ENCODE assay signal across 28 cellular contexts in genomic region chr2:206289391-206289790, GRCh38. TPM values are rescaled to one million over a fixed set of nuclear protein-coding genes. Genes with fewer than 3 reads are reported as not detected.
DNase-seq lines count a peak whose midpoint lies in the region; TF ChIP-seq lines count a peak whose summit lies in the region.
"Had no signal": no experiment of that assay in that cellular context is flagged by ENCODE, and none has a peak within 500 bp of the region (broad histone marks: within the 10 kb centered on the region; RNA-seq: fewer than 3 reads in every experiment).

No MANE protein-coding gene starts in this region.

- no peaks in the 10 kb centered on the region for H3K36me3 ChIP-seq in adrenal gland (replicated peaks in 1 of 2)

- H3K4me1 ChIP-seq in adrenal gland (replicated peaks in 1 of 2) = no peaks in the 10 kb centered on the region
- H3K4me1 ChIP-seq: A549 had no signal

- TF ChIP-seq POLR2A in adrenal gland (IDR thresholded peaks at IDR 0.05) = no peak

- intact Hi-C loops in adrenal gland (cut with DNase I) = no loop called here
- intact Hi-C loops in posterior vena cava (cut with DNase I) = no loop called here

- DNase-seq in ELR (ENCODE audit: low read depth) (peak; percentile 44), MV-4-11 (lab: John Stamatoyannopoulos, UW) (peak; percentile 14), adrenal gland (peak in 6 of 7 donors; percentile 15 to 56 (median 29)), posterior vena cava (ENCODE audit: low spot score) (peak; percentile 32), activated gamma-delta T cell treated with Interleukin-2 at 50 U/mL for 16 hours (no peak)
- DNase-seq in stimulated activated CD4-positive, alpha-beta T cell treated with anti-CD3 and anti-CD28 coated beads, Interleukin-4, amount 100 ng/mL, for 24 hours = no peak
- no peak for DNase-seq in activated CD4-positive, alpha-beta T cell treated with anti-CD3 and anti-CD28 coated beads, Interleukin-2, amount 50 U/mL, for 48 hours
- DNase-seq: AML-193; C1 segment of cervical spinal cord; CD4-positive, alpha-beta memory T cell; COR-L47; DMS 273 treated with DMSO at 0.1 percent for 48 hours; DMS79 treated with DMSO at 0.1 percent for 48 hours; HFFc6; KBM-7; MM.1S; NCI-H1048; NCI-H1417 treated with DMSO at 0.1 percent for 48 hours; NCI-H1694 treated with DMSO at 0.1 percent for 48 hours; NCI-H2081; NCI-H2227 treated with DMSO at 0.1 percent for 48 hours; NCI-H526 treated with DMSO at 0.1 percent for 48 hours; SIG-M5; SK-N-SH; SW 1271 had no signal

- H3K27ac ChIP-seq in adrenal gland = no peak overlapping the region
- H3K27ac ChIP-seq: A549 had no signal

- peaks cover 0 to 9% (median 0%) of the 10 kb centered on the region in 3 donors for H3K9me3 ChIP-seq in adrenal gland (replicated peaks in 1 of 3)
- H3K9me3 ChIP-seq: SK-N-SH had no signal

- TF ChIP-seq CTCF in adrenal gland (IDR thresholded peaks at IDR 0.05) = no peak

- no peaks in the 10 kb centered on the region for H3K27me3 ChIP-seq in adrenal gland

- WGBS in adrenal gland, 4 donors = 62 to 88% (median 69%) methylated on average over 1 to 4 of the region's 4 CpGs

- H3K4me3 ChIP-seq in adrenal gland = no peak overlapping the region
- H3K4me3 ChIP-seq: A549, GM23338, HAP-1 had no signal

RNA-seq across cellular contexts. Expression of gene ZDBF2, which starts 14.9 kb away (rescaled TPM):
- 10 to 100 TPM in 7 of 8 donors, 1 to 10 TPM in 1; 9.6 to 25.5 (median 16.4) TPM for total RNA-seq in adrenal gland
- polyA plus RNA-seq in adrenal gland = 10 to 100 TPM in 1 of 3 donors, 1 to 10 TPM in 2; 2.3 to 10.0 (median 3.0) TPM
- 10 to 100 TPM; 16.0 to 16.1 TPM for total RNA-seq in posterior vena cava

Comparison
In these comparisons a context has a peak if more than half of its experiments do, and no peak if none do; other contexts are left out.
1. DNase-seq: peak in ELR (single experiment), MV-4-11 (single experiment), adrenal gland (6 of 7) and posterior vena cava (single experiment); none in stimulated activated CD4-positive, alpha-beta T cell treated with anti-CD3 and anti-CD28 coated beads, Interleukin-4, amount 100 ng/mL, for 24 hours (single experiment), activated gamma-delta T cell treated with Interleukin-2 at 50 U/mL for 16 hours (single experiment) and activated CD4-positive, alpha-beta T cell treated with anti-CD3 and anti-CD28 coated beads, Interleukin-2, amount 50 U/mL, for 48 hours (0 of 2).